In genomic region chr6:50966532-50966931, GRCh38 we compare ENCODE assay signal across 12 cellular contexts.
DNase-seq lines count a peak whose midpoint lies in the region; ATAC-seq and TF ChIP-seq lines count a peak whose summit lies in the region.
"Had no signal": no experiment of that assay in that cellular context is flagged by ENCODE, and none has a peak within 500 bp of the region (broad histone marks: within the 10 kb centered on the region; RNA-seq: fewer than 3 reads in every experiment).

No MANE protein-coding gene starts in this region.

- no peaks in the 10 kb centered on the region for H3K9me2 ChIP-seq in OCI-LY7 (ENCODE audit: insufficient read depth, low read length)

- ATAC-seq in GM18519 (IDR thresholded peaks at IDR 0.05; ENCODE audit: low FRiP score, unreplicated experiment) (peak; percentile 94), GM21515 (IDR thresholded peaks at IDR 0.05; ENCODE audit: unreplicated experiment) (peak; percentile 93), HG03066 (IDR thresholded peaks at IDR 0.05; ENCODE audit: low read depth, unreplicated experiment) (peak; percentile 99)
- ATAC-seq in activated naive CD4-positive, alpha-beta T cell treated with anti-CD3 and anti-CD28 coated beads, Interleukin-2, amount 50 U/mL, for 72 hours, result no peak
- ATAC-seq: heart left ventricle had no signal

- no peaks in the 10 kb centered on the region for H4K20me1 ChIP-seq in OCI-LY7 (ENCODE audit: insufficient read depth, low read length)

- H3K9me3 ChIP-seq in OCI-LY7 (ENCODE audit: low read length), result no peaks in the 10 kb centered on the region
- H3K9me3 ChIP-seq: heart left ventricle had no signal

- H3K4me2 ChIP-seq in OCI-LY7 (ENCODE audit: low read length), result peak overlapping the region; percentile 47

- no peak for TF ChIP-seq CTCF in OCI-LY7 (conservative IDR thresholded peaks at IDR 0.05; ENCODE audit: low read length)

- CTCF ChIA-PET in OCI-LY7 (lab: Charles Lee; ENCODE audit: unreplicated experiment), result no interaction called here

- DNase-seq in OCI-LY7 (ENCODE audit: low spot score) (peak; percentile 33), mesenteric fat pad (ENCODE audit: low spot score) (no peak), NCI-H446 (lab: John Stamatoyannopoulos, UW) (no peak), GM19238 (ENCODE audit: insufficient read length, low spot score) (no peak)
- no peak for DNase-seq in activated naive CD4-positive, alpha-beta T cell treated with anti-CD3 and anti-CD28 coated beads, Interleukin-2, amount 50 U/mL, for 72 hours (ENCODE audit: low spot score in 2 of 2)
- DNase-seq: heart left ventricle, NCI-H2029 had no signal

- peaks cover 5 to 11% of the 10 kb centered on the region in 2 donors for H3K9me3 Mint-ChIP-seq in activated naive CD4-positive, alpha-beta T cell treated with anti-CD3 and anti-CD28 coated beads, Interleukin-2, amount 50 U/mL, for 72 hours

- H3K36me3 ChIP-seq in OCI-LY7 (ENCODE audit: insufficient read depth, low read length), result no peaks in the 10 kb centered on the region
- H3K36me3 ChIP-seq: heart left ventricle had no signal

- no peak overlapping the region for H2AFZ ChIP-seq in OCI-LY7 (ENCODE audit: low read length)

- no TSS peak for BruUV-seq in OCI-LY7 (replicated peaks; lab: Mats Ljungman, UMichigan)

- no peak overlapping the region for H3K27ac ChIP-seq in OCI-LY7 (ENCODE audit: low read depth, low read length, poor library complexity, severe bottlenecking)
- H3K27ac ChIP-seq: heart left ventricle, RWPE1 had no signal

- peaks cover 20% of the 10 kb centered on the region for H3K4me1 ChIP-seq in OCI-LY7 (ENCODE audit: insufficient read depth, low read length, poor library complexity, severe bottlenecking)
- H3K4me1 ChIP-seq: heart left ventricle had no signal

- H3K4me3 ChIP-seq in OCI-LY7 (ENCODE audit: low read depth, low read length, poor library complexity, severe bottlenecking), result no peak overlapping the region
- H3K4me3 ChIP-seq: heart left ventricle had no signal

- intact Hi-C loops in OCI-LY7 (cut with micrococcal nuclease; ENCODE audit: unreplicated experiment), result no loop called here

- H3K27ac Mint-ChIP-seq in activated naive CD4-positive, alpha-beta T cell treated with anti-CD3 and anti-CD28 coated beads, Interleukin-2, amount 50 U/mL, for 72 hours, result no peak overlapping the region
- H3K27ac Mint-ChIP-seq: activated naive CD8-positive, alpha-beta T cell had no signal

- no peaks in the 10 kb centered on the region for H3K79me2 ChIP-seq in OCI-LY7 (ENCODE audit: insufficient read depth, low read depth, low read length)

- no peaks in the 10 kb centered on the region for H3K36me3 Mint-ChIP-seq in activated naive CD4-positive, alpha-beta T cell treated with anti-CD3 and anti-CD28 coated beads, Interleukin-2, amount 50 U/mL, for 72 hours
- H3K36me3 Mint-ChIP-seq: activated naive CD8-positive, alpha-beta T cell had no signal

- POLR2A ChIA-PET in OCI-LY7 (lab: Charles Lee), result interaction anchor here (1.1 kb wide), 1 partner anchor 9 kb away, joined by 3 read pairs; no protein-coding TSS in a partner anchor

Comparison
In these comparisons a context has a peak if more than half of its experiments do, and no peak if none do; other contexts are left out.
1. ATAC-seq: peak in GM18519 (single experiment), GM21515 (single experiment) and HG03066 (single experiment); none in activated naive CD4-positive, alpha-beta T cell treated with anti-CD3 and anti-CD28 coated beads, Interleukin-2, amount 50 U/mL, for 72 hours (0 of 2).